Comparison of ENCODE assay signal across 8 cellular contexts in genomic region chr22:31085493-31085824, GRCh38. TPM values are rescaled to one million over a fixed set of nuclear protein-coding genes. Genes with fewer than 3 reads are reported as not detected.
A peak's percentile ranks its signal among the peaks of the same experiment; 100 is the strongest.
DNase-seq lines count a peak whose midpoint lies in the region; ATAC-seq, FAIRE-seq and TF ChIP-seq lines count a peak whose summit lies in the region.

No MANE protein-coding gene starts in this region.

- 30% methylated on average over 13 of the region's 13 CpGs for WGBS in liver
- 86% methylated on average over 11 of the region's 13 CpGs for WGBS in HepG2 (ENCODE audit: low lambda C conversion rate)
- 8 to 14% methylated on average over 10 to 13 of the region's 13 CpGs for whole genome bisulfite sequencing in lung, 2 donors
- WGBS in transverse colon (ENCODE audit: low coverage in 1 of 2), 2 donors = 2% methylated on average over 13 of the region's 13 CpGs; no CpG with 5 or more reads in 1 of the 2 donors

- H3K36me3 ChIP-seq in liver (ENCODE audit: control insufficient read depth in 4 of 4, insufficient read depth in 3 of 4, low read depth in 1 of 4, low read length in 3 of 4) = no peaks in the 10 kb centered on the region
- peaks cover 26 to 34% of the 10 kb centered on the region in 2 experiments for H3K36me3 ChIP-seq in HepG2 (replicated peaks in 1 of 2; ENCODE audit: control insufficient read depth in 1 of 2, insufficient read depth in 2 of 2, low read length in 2 of 2)
- peaks cover 4 to 26% of the 10 kb centered on the region in 2 donors for H3K36me3 ChIP-seq in lung (ENCODE audit: control insufficient read depth in 2 of 2, insufficient read depth in 2 of 2, low read length in 2 of 2)
- no peaks in the 10 kb centered on the region for H3K36me3 ChIP-seq in transverse colon

- H3K4me1 ChIP-seq in liver (ENCODE audit: control insufficient read depth in 4 of 4, insufficient read depth in 4 of 4, low read length in 3 of 4) (peaks cover 3 to 28% (median 14%) of the 10 kb centered on the region in 4 donors), HepG2 (ENCODE audit: insufficient read depth, low read length) (peaks cover 22% of the 10 kb centered on the region), lung (ENCODE audit: control insufficient read depth in 2 of 2, insufficient read depth in 2 of 2, low read length in 2 of 2) (peaks cover 7 to 17% of the 10 kb centered on the region in 2 donors), transverse colon (peaks cover 31 to 76% (median 45%) of the 10 kb centered on the region in 4 donors)

- TF ChIP-seq EP300 in HepG2 (IDR thresholded peaks at IDR 0.05; ENCODE audit: low read depth in 2 of 2, low read length in 2 of 2) (no peak), HepG2 (CRISPR knock-in tag; IDR thresholded peaks at IDR 0.05; ENCODE audit: borderline replicate concordance) (no peak), transverse colon (IDR thresholded peaks at IDR 0.05; ENCODE audit: low read depth) (no peak)

- H2AFZ ChIP-seq in HepG2 (ENCODE audit: low read length) = no peak overlapping the region

- POLR2A ChIA-PET in HepG2 (lab: Yijun Ruan, JAX) = no interaction called here

- peak overlapping the region; percentile 13 for H3K27ac Mint-ChIP-seq in central memory CD8-positive, alpha-beta T cell (ENCODE audit: low read depth)

- intact Hi-C loops in HepG2 (cut with micrococcal nuclease; ENCODE audit: unreplicated experiment) (no loop called here), transverse colon (cut with DNase I; ENCODE audit: low total_unique reads) (loop anchor here (2.0 kb wide), 1 partner anchor 137 kb away; no protein-coding TSS in a partner anchor)

- ATAC-seq in HepG2 (no peak), lung (ENCODE audit: insufficient read depth, low FRiP score) (no peak), HG03460 (IDR thresholded peaks at IDR 0.05; ENCODE audit: unreplicated experiment) (no peak)
- no peak for ATAC-seq in central memory CD8-positive, alpha-beta T cell (replicated peaks; ENCODE audit: extremely low read depth, poor library complexity, severe bottlenecking)

- no peak for FAIRE-seq in HepG2 (lab: Jason Lieb, UNC)

- H3K4me1 Mint-ChIP-seq in central memory CD8-positive, alpha-beta T cell = peaks cover 32% of the 10 kb centered on the region

- in situ Hi-C loops in HepG2 (cut with HindIII; ENCODE audit: extremely low pct_ligation_motif_present, low pct_unique_long_range_greater_than_20kb) = no loop called here
- in situ Hi-C loops in transverse colon (cut with MboI; ENCODE audit: low pct_ligation_motif_present in 1 of 4, low pct_unique_long_range_greater_than_20kb in 1 of 4, low sequenced_read_pairs in 3 of 4) = loop anchor here in 3 of 4 donors (10.0 kb wide), 1 partner anchor 141 kb away; no protein-coding TSS in a partner anchor

- no peak for TF ChIP-seq RAD21 in liver (IDR thresholded peaks at IDR 0.05)
- no peak for TF ChIP-seq RAD21 in HepG2 (CRISPR knock-in tag; IDR thresholded peaks at IDR 0.05)

- CTCF ChIA-PET in HepG2 (lab: Yijun Ruan, JAX; ENCODE audit: low intra/inter-chr PET ratio, low total read pairs) = no interaction called here

- H3K79me2 ChIP-seq in HepG2 (ENCODE audit: insufficient read depth, low read length) = peaks cover 3% of the 10 kb centered on the region

- H4K20me1 ChIP-seq in HepG2 (ENCODE audit: insufficient read depth, low read length) = no peaks in the 10 kb centered on the region

- H3K27me3 Mint-ChIP-seq in central memory CD8-positive, alpha-beta T cell = no peaks in the 10 kb centered on the region

- peak overlapping the region; percentile 81 for H3K4me3 Mint-ChIP-seq in central memory CD8-positive, alpha-beta T cell

- TF ChIP-seq CTCF in liver (IDR thresholded peaks at IDR 0.05; ENCODE audit: low read depth, low read length, missing input control) (no peak), HepG2 (CRISPR knock-in tag; IDR thresholded peaks at IDR 0.05) (no peak), lung (IDR thresholded peaks at IDR 0.05; ENCODE audit: control extremely low read depth, extremely low read depth) (no peak), transverse colon (IDR thresholded peaks at IDR 0.05) (peak in 3 of 5 experiments; percentile 8 to 48 (median 16))

- DNase-seq in HepG2 (ENCODE audit: low spot score) (no peak), lung (ENCODE audit: low spot score) (no peak), transverse colon (peak; percentile 45), mucosa of gallbladder (ENCODE audit: low spot score) (no peak), T-helper 9 cell (no peak)
- DNase-seq in central memory CD8-positive, alpha-beta T cell (ENCODE audit: low spot score in 2 of 2) = no peak

- TF ChIP-seq POLR2A in HepG2 (IDR thresholded peaks at IDR 0.05; ENCODE audit: insufficient read depth in 1 of 2, low read depth in 2 of 2, low read length in 2 of 2) (no peak), transverse colon (IDR thresholded peaks at IDR 0.05) (no peak)

- no TSS peak for BruUV-seq in HepG2 (replicated peaks; lab: Mats Ljungman, UMichigan)

- H3K27me3 ChIP-seq in liver (ENCODE audit: control insufficient read depth in 4 of 4, insufficient read depth in 4 of 4, low read length in 3 of 4) = no peaks in the 10 kb centered on the region
- no peaks in the 10 kb centered on the region; a peak in 1 of 5 replicates for H3K27me3 ChIP-seq in HepG2 (ENCODE audit: control insufficient read depth in 1 of 2, insufficient read depth in 2 of 2, low read length in 2 of 2)
- no peaks in the 10 kb centered on the region for H3K27me3 ChIP-seq in lung (ENCODE audit: control insufficient read depth, insufficient read depth)
- H3K27me3 ChIP-seq in transverse colon = no peaks in the 10 kb centered on the region

- H3K9ac ChIP-seq in liver (ENCODE audit: low read depth in 1 of 2, low read length in 2 of 2) (peak overlapping the region in 1 of 2 donors; percentile 76), HepG2 (ENCODE audit: insufficient read depth, low read depth, low read length) (no peak overlapping the region)

- H3K27ac ChIP-seq in liver (ENCODE audit: low read depth in 1 of 2, low read length in 2 of 2) (peak overlapping the region; percentile 3 to 82), HepG2 (ENCODE audit: extremely low read length, insufficient read depth, low read length) (no peak overlapping the region), lung (ENCODE audit: low read depth in 1 of 2, low read length in 1 of 2) (peak overlapping the region; percentile 45 to 86), transverse colon (peak overlapping the region; percentile 90 to 97 (median 96))

- no peaks in the 10 kb centered on the region for H3K9me3 Mint-ChIP-seq in central memory CD8-positive, alpha-beta T cell

- H3K9me3 ChIP-seq in liver (ENCODE audit: control insufficient read depth in 4 of 4, low read length in 3 of 4) (no peaks in the 10 kb centered on the region), HepG2 (ENCODE audit: low read length) (no peaks in the 10 kb centered on the region), lung (ENCODE audit: control insufficient read depth in 2 of 2, insufficient read depth in 1 of 2, low read length in 1 of 2) (no peaks in the 10 kb centered on the region), transverse colon (no peaks in the 10 kb centered on the region)

- H3K36me3 Mint-ChIP-seq in central memory CD8-positive, alpha-beta T cell (ENCODE audit: insufficient read depth) = peaks cover 6% of the 10 kb centered on the region

- H3K4me3 ChIP-seq in liver (ENCODE audit: low read depth in 1 of 3, low read length in 3 of 3) (peak overlapping the region in 2 of 3 donors; percentile 61 to 75), HepG2 (replicated peaks in 1 of 3; ENCODE audit: insufficient read depth in 1 of 3, low read depth in 2 of 3, low read length in 3 of 3) (no peak overlapping the region), lung (peak overlapping the region; percentile 62), transverse colon (peak overlapping the region; percentile 55 to 71 (median 66))

- H3K4me2 ChIP-seq in HepG2 (ENCODE audit: low read depth, low read length) = no peak overlapping the region

RNA-seq across cellular contexts. Expression of gene SMTN, which starts 4.3 kb away (rescaled TPM):
- total RNA-seq in liver (10 to 100 TPM; 11.2 to 47.3 TPM), HepG2 (2016; rRNA removed; fragmentation: Illumina TruSeq; extraction: Trizol) (6.9 and 14.7 TPM in 2 replicates), lung (100 to 1,000 TPM in 1 of 2 donors, 10 to 100 TPM in 1; 92.6 to 101 TPM), transverse colon (100 to 1,000 TPM; 171 to 341 (median 219) TPM), mucosa of gallbladder (510 TPM)
- polyA plus RNA-seq in liver (10 to 100 TPM; 10.1 to 16.4 TPM), HepG2 (2011; rRNA removed) (24.2 and 26.1 TPM in 2 replicates), lung (10 to 100 TPM; 30.8 to 36.8 TPM)
- 2.5 and 3.0 TPM in 2 replicates for total RNA-seq in HepG2 (2016; cell fraction: cytosol; rRNA removed; fragmentation: Illumina TruSeq; extraction: Trizol; ENCODE audit: low read depth)
- total RNA-seq in HepG2 (2016; cell fraction: insoluble cytoplasmic fraction; rRNA removed; fragmentation: Illumina TruSeq; extraction: Trizol) = 5.5 and 15.8 TPM in 2 replicates
- total RNA-seq in HepG2 (2016; cell fraction: membrane; rRNA removed; fragmentation: Illumina TruSeq; extraction: Trizol) = 7.5 and 8.5 TPM in 2 replicates
- total RNA-seq in HepG2 (2016; cell fraction: nucleus; rRNA removed; fragmentation: Illumina TruSeq; extraction: Trizol) = 17.4 and 23.6 TPM in 2 replicates
- 10.8 and 14.8 TPM in 2 replicates for polyA plus RNA-seq in HepG2 (2011; cell fraction: cytosol; rRNA removed)
- polyA plus RNA-seq in HepG2 (2011; cell fraction: nucleus; rRNA removed) = 129 and 177 TPM in 2 replicates
- 16.2 and 21.3 TPM in 2 replicates for polyA plus RNA-seq in HepG2 (2012)
- 2.3 and 3.6 TPM in 2 replicates for polyA plus RNA-seq in HepG2 (2016; cell fraction: cytosol; fragmentation: Illumina TruSeq; extraction: Trizol; ENCODE audit: low read depth)
- polyA plus RNA-seq in HepG2 (2016; cell fraction: insoluble cytoplasmic fraction; fragmentation: Illumina TruSeq; extraction: Trizol; ENCODE audit: low read depth) = 6.1 and 9.7 TPM in 2 replicates
- polyA plus RNA-seq in HepG2 (2016; cell fraction: membrane; fragmentation: Illumina TruSeq; extraction: Trizol; ENCODE audit: low read depth) = 5.1 and 6.6 TPM in 2 replicates
- 48.9 and 50.6 TPM in 2 replicates for polyA plus RNA-seq in HepG2 (2016; cell fraction: nucleus; fragmentation: Illumina TruSeq; extraction: Trizol; ENCODE audit: insufficient read depth, low read depth)
- 5.1 and 18.8 TPM in 2 replicates for polyA minus RNA-seq in HepG2 (2011; rRNA and poly(A)+ RNA removed; ENCODE audit: low replicate concordance)
- 11.6 and 13.2 TPM in 2 replicates for polyA minus RNA-seq in HepG2 (2011; cell fraction: cytosol; rRNA and poly(A)+ RNA removed)
- polyA minus RNA-seq in HepG2 (2011; cell fraction: nucleus; rRNA and poly(A)+ RNA removed) = 28.8 and 31.8 TPM in 2 replicates

RNA-seq across cellular contexts. Expression of gene SELENOM, which starts 21.9 kb away (rescaled TPM):
- total RNA-seq in liver (1 to 10 TPM; 3.0 to 9.0 TPM), HepG2 (2016; rRNA removed; fragmentation: Illumina TruSeq; extraction: Trizol) (2.4 and 4.1 TPM in 2 replicates), lung (100 to 1,000 TPM in 1 of 2 donors, 10 to 100 TPM in 1; 26.6 to 156 TPM), transverse colon (100 to 1,000 TPM; 247 to 334 (median 315) TPM), mucosa of gallbladder (252 TPM)
- polyA plus RNA-seq in liver (10 to 100 TPM; 15.5 to 17.3 TPM), HepG2 (2011; rRNA removed) (4.3 and 5.5 TPM in 2 replicates), lung (100 to 1,000 TPM; 138 to 159 TPM)
- 1.9 and 4.6 TPM in 2 replicates for total RNA-seq in HepG2 (2016; cell fraction: cytosol; rRNA removed; fragmentation: Illumina TruSeq; extraction: Trizol; ENCODE audit: low read depth)
- total RNA-seq in HepG2 (2016; cell fraction: insoluble cytoplasmic fraction; rRNA removed; fragmentation: Illumina TruSeq; extraction: Trizol) = 1.6 and 3.5 TPM in 2 replicates
- 1.9 and 2.9 TPM in 2 replicates for total RNA-seq in HepG2 (2016; cell fraction: membrane; rRNA removed; fragmentation: Illumina TruSeq; extraction: Trizol)
- total RNA-seq in HepG2 (2016; cell fraction: nucleus; rRNA removed; fragmentation: Illumina TruSeq; extraction: Trizol) = 1.5 and 2.6 TPM in 2 replicates
- polyA plus RNA-seq in HepG2 (2011; cell fraction: cytosol; rRNA removed) = 5.8 and 12.6 TPM in 2 replicates
- 5.9 and 7.6 TPM in 2 replicates for polyA plus RNA-seq in HepG2 (2011; cell fraction: nucleus; rRNA removed)
- polyA plus RNA-seq in HepG2 (2012) = 2.5 and 2.9 TPM in 2 replicates
- 3.5 and 5.0 TPM in 2 replicates for polyA plus RNA-seq in HepG2 (2016; cell fraction: cytosol; fragmentation: Illumina TruSeq; extraction: Trizol; ENCODE audit: low read depth)
- polyA plus RNA-seq in HepG2 (2016; cell fraction: insoluble cytoplasmic fraction; fragmentation: Illumina TruSeq; extraction: Trizol; ENCODE audit: low read depth) = 2.3 and 2.8 TPM in 2 replicates
- polyA plus RNA-seq in HepG2 (2016; cell fraction: membrane; fragmentation: Illumina TruSeq; extraction: Trizol; ENCODE audit: low read depth) = 4.2 and 4.5 TPM in 2 replicates
- polyA plus RNA-seq in HepG2 (2016; cell fraction: nucleus; fragmentation: Illumina TruSeq; extraction: Trizol; ENCODE audit: insufficient read depth, low read depth) = 3.5 and 5.2 TPM in 2 replicates
- 1.4 and 4.9 TPM in 2 replicates for polyA minus RNA-seq in HepG2 (2011; rRNA and poly(A)+ RNA removed; ENCODE audit: low replicate concordance)
- polyA minus RNA-seq in HepG2 (2011; cell fraction: cytosol; rRNA and poly(A)+ RNA removed) = 1.8 and 2.3 TPM in 2 replicates
- 1.5 and 2.4 TPM in 2 replicates for polyA minus RNA-seq in HepG2 (2011; cell fraction: nucleus; rRNA and poly(A)+ RNA removed)

RNA-seq across cellular contexts. Expression of gene INPP5J, which starts 37.3 kb away (rescaled TPM):
- total RNA-seq in liver (under 1 TPM; 0.14 to 0.17 TPM), HepG2 (2016; rRNA removed; fragmentation: Illumina TruSeq; extraction: Trizol) (0.15 and 0.24 TPM in 2 replicates), lung (1 to 10 TPM; 1.3 to 6.5 TPM), transverse colon (10 to 100 TPM; 22.4 to 51.2 (median 30.8) TPM), mucosa of gallbladder (8.7 TPM)
- polyA plus RNA-seq in liver (under 1 TPM; 0.06 to 0.08 TPM), HepG2 (2011; rRNA removed) (1.1 and 1.3 TPM in 2 replicates), lung (1 to 10 TPM; 1.2 to 2.9 TPM)
- total RNA-seq in HepG2 (2016; cell fraction: cytosol; rRNA removed; fragmentation: Illumina TruSeq; extraction: Trizol; ENCODE audit: low read depth) = 0.09 TPM in 1 of 2 replicates, not detected in the other
- total RNA-seq in HepG2 (2016; cell fraction: insoluble cytoplasmic fraction; rRNA removed; fragmentation: Illumina TruSeq; extraction: Trizol) = 0.42 and 0.45 TPM in 2 replicates
- total RNA-seq in HepG2 (2016; cell fraction: membrane; rRNA removed; fragmentation: Illumina TruSeq; extraction: Trizol) = 0.34 and 0.40 TPM in 2 replicates
- 0.47 TPM in 2 replicates for total RNA-seq in HepG2 (2016; cell fraction: nucleus; rRNA removed; fragmentation: Illumina TruSeq; extraction: Trizol)
- 0.41 and 0.62 TPM in 2 replicates for polyA plus RNA-seq in HepG2 (2011; cell fraction: cytosol; rRNA removed)
- 6.2 and 7.6 TPM in 2 replicates for polyA plus RNA-seq in HepG2 (2011; cell fraction: nucleus; rRNA removed)
- polyA plus RNA-seq in HepG2 (2012) = 0.30 and 1.7 TPM in 2 replicates
- polyA plus RNA-seq in HepG2 (2016; cell fraction: cytosol; fragmentation: Illumina TruSeq; extraction: Trizol; ENCODE audit: low read depth) = 0.11 and 0.18 TPM in 2 replicates
- 0.26 and 0.52 TPM in 2 replicates for polyA plus RNA-seq in HepG2 (2016; cell fraction: insoluble cytoplasmic fraction; fragmentation: Illumina TruSeq; extraction: Trizol; ENCODE audit: low read depth)
- 0.27 and 0.29 TPM in 2 replicates for polyA plus RNA-seq in HepG2 (2016; cell fraction: membrane; fragmentation: Illumina TruSeq; extraction: Trizol; ENCODE audit: low read depth)
- 1.9 and 3.2 TPM in 2 replicates for polyA plus RNA-seq in HepG2 (2016; cell fraction: nucleus; fragmentation: Illumina TruSeq; extraction: Trizol; ENCODE audit: insufficient read depth, low read depth)
- polyA minus RNA-seq in HepG2 (2011; rRNA and poly(A)+ RNA removed; ENCODE audit: low replicate concordance) = 0.88 and 5.2 TPM in 2 replicates
- 0.35 and 0.49 TPM in 2 replicates for polyA minus RNA-seq in HepG2 (2011; cell fraction: cytosol; rRNA and poly(A)+ RNA removed)
- polyA minus RNA-seq in HepG2 (2011; cell fraction: nucleus; rRNA and poly(A)+ RNA removed) = 0.62 and 1.7 TPM in 2 replicates

RNA-seq across cellular contexts. Expression of gene PLA2G3, which starts 54.8 kb away (rescaled TPM):
- total RNA-seq in liver (not detected), HepG2 (2016; rRNA removed; fragmentation: Illumina TruSeq; extraction: Trizol) (0.11 and 0.42 TPM in 2 replicates), lung (10 to 100 TPM in 1 of 2 donors, under 1 TPM in 1; 0.85 to 17.4 TPM), transverse colon (not detected), mucosa of gallbladder (0.78 TPM)
- polyA plus RNA-seq in liver (not detected), HepG2 (2011; rRNA removed) (0.12 and 0.24 TPM in 2 replicates), lung (10 to 100 TPM in 1 of 2 donors, 1 to 10 TPM in 1; 5.7 to 10.7 TPM)
- 0.09 and 0.20 TPM in 2 replicates for total RNA-seq in HepG2 (2016; cell fraction: cytosol; rRNA removed; fragmentation: Illumina TruSeq; extraction: Trizol; ENCODE audit: low read depth)
- 0.09 and 0.32 TPM in 2 replicates for total RNA-seq in HepG2 (2016; cell fraction: insoluble cytoplasmic fraction; rRNA removed; fragmentation: Illumina TruSeq; extraction: Trizol)
- total RNA-seq in HepG2 (2016; cell fraction: membrane; rRNA removed; fragmentation: Illumina TruSeq; extraction: Trizol) = 0.19 and 0.21 TPM in 2 replicates
- 0.25 and 0.34 TPM in 2 replicates for total RNA-seq in HepG2 (2016; cell fraction: nucleus; rRNA removed; fragmentation: Illumina TruSeq; extraction: Trizol)
- 0.17 TPM in 2 replicates for polyA plus RNA-seq in HepG2 (2011; cell fraction: cytosol; rRNA removed)
- 0.16 and 0.21 TPM in 2 replicates for polyA plus RNA-seq in HepG2 (2011; cell fraction: nucleus; rRNA removed)
- polyA plus RNA-seq in HepG2 (2012) = 0.15 and 0.37 TPM in 2 replicates
- 0.06 and 0.14 TPM in 2 replicates for polyA plus RNA-seq in HepG2 (2016; cell fraction: cytosol; fragmentation: Illumina TruSeq; extraction: Trizol; ENCODE audit: low read depth)
- 0.08 and 0.14 TPM in 2 replicates for polyA plus RNA-seq in HepG2 (2016; cell fraction: insoluble cytoplasmic fraction; fragmentation: Illumina TruSeq; extraction: Trizol; ENCODE audit: low read depth)
- polyA plus RNA-seq in HepG2 (2016; cell fraction: membrane; fragmentation: Illumina TruSeq; extraction: Trizol; ENCODE audit: low read depth) = 0.09 TPM in 1 of 2 replicates, not detected in the other
- polyA plus RNA-seq in HepG2 (2016; cell fraction: nucleus; fragmentation: Illumina TruSeq; extraction: Trizol; ENCODE audit: insufficient read depth, low read depth) = 0.55 and 0.78 TPM in 2 replicates
- polyA minus RNA-seq in HepG2 (2011; rRNA and poly(A)+ RNA removed; ENCODE audit: low replicate concordance) = 0.30 and 0.40 TPM in 2 replicates
- polyA minus RNA-seq in HepG2 (2011; cell fraction: cytosol; rRNA and poly(A)+ RNA removed) = not detected in 2 replicates
- polyA minus RNA-seq in HepG2 (2011; cell fraction: nucleus; rRNA and poly(A)+ RNA removed) = not detected in 2 replicates

Comparison
In these comparisons a context has a peak if more than half of its experiments do, and no peak if none do; other contexts are left out.
1. H3K4me3 ChIP-seq: peak in liver (2 of 3), lung (single experiment) and transverse colon (4 of 4); none in HepG2 (0 of 3).
2. CTCF ChIP-seq: peak in transverse colon (3 of 5); none in liver (single experiment), HepG2 (single experiment) and lung (single experiment).